ENCODE assay signal across 24 cellular contexts in genomic region chr17:68449021-68449739, GRCh38. TPM values are rescaled to one million over a fixed set of nuclear protein-coding genes. Genes with fewer than 3 reads are reported as not detected.
A peak's percentile ranks its signal among the peaks of the same experiment; 100 is the strongest.
DNase-seq lines count a peak whose midpoint lies in the region; ATAC-seq, FAIRE-seq and TF ChIP-seq lines count a peak whose summit lies in the region.
"Had no signal": no experiment of that assay in that cellular context is flagged by ENCODE, and none has a peak within 500 bp of the region (broad histone marks: within the 10 kb centered on the region; RNA-seq: fewer than 3 reads in every experiment).

No MANE protein-coding gene starts in this region.

- H3K36me3 ChIP-seq in kidney (ENCODE audit: control insufficient read depth in 1 of 2, insufficient read depth in 2 of 2, low read length in 2 of 2) (peaks cover 6 to 12% of the 10 kb centered on the region in 2 donors), psoas muscle (ENCODE audit: insufficient read depth in 1 of 2, low read depth in 1 of 2) (peaks cover 9 to 84% of the 10 kb centered on the region in 2 donors)
- H3K36me3 ChIP-seq: SJCRH30 had no signal

- H3K4me1 ChIP-seq in kidney (ENCODE audit: control insufficient read depth in 1 of 2, insufficient read depth in 1 of 2, low read depth in 1 of 2, low read length in 2 of 2): peaks cover 7 to 16% of the 10 kb centered on the region in 2 donors
- H3K4me1 ChIP-seq in psoas muscle: peaks cover 32% of the 10 kb centered on the region
- H3K4me1 ChIP-seq: SJCRH30 had no signal

- H3K9ac ChIP-seq in kidney (ENCODE audit: low read length in 2 of 2): no peak overlapping the region
- H3K9ac ChIP-seq: GM23248 had no signal

- DNase-seq in NCI-H526 treated with DMSO at 0.1 percent for 48 hours (lab: John Stamatoyannopoulos, UW): peak; percentile 15
- DNase-seq in NCI-H526 (lab: John Stamatoyannopoulos, UW): no peak
- peak; percentile 58 for DNase-seq in SK-MEL-5 (ENCODE audit: low read depth, low spot score)
- DNase-seq in kidney: no peak
- no peak for DNase-seq in psoas muscle
- DNase-seq in HK-2 (ENCODE audit: unreplicated experiment): no peak
- no peak for DNase-seq in immature natural killer cell
- DNase-seq: 8988T, DMS79 treated with DMSO at 0.1 percent for 48 hours, GM23248, H9, Karpas-422, MV-4-11, NCI-H1105 treated with DMSO at 0.1 percent for 48 hours, NCI-H2029 treated with DMSO at 0.1 percent for 48 hours, NCI-H2171, NCI-H345, NCI-H524, SJCRH30 had no signal

- no peaks in the 10 kb centered on the region for H3K27me3 ChIP-seq in psoas muscle (ENCODE audit: insufficient read depth in 3 of 3, low read length in 2 of 3)
- H3K27me3 ChIP-seq: SJCRH30 had no signal

- H3K4me3 ChIP-seq in kidney (ENCODE audit: low read length in 2 of 2) (no peak overlapping the region), psoas muscle (no peak overlapping the region)
- H3K4me3 ChIP-seq: GM23248, SJCRH30 had no signal

- H3K27ac Mint-ChIP-seq in immature natural killer cell: peak overlapping the region in 1 of 6 donors; percentile 39
- H3K27ac Mint-ChIP-seq: CD14-positive monocyte, H9, IgD-negative memory B cell had no signal

- peaks cover 12 to 14% of the 10 kb centered on the region in 2 donors for H3K4me1 Mint-ChIP-seq in immature natural killer cell

- ATAC-seq in psoas muscle (peak in 2 of 4 donors; percentile 18 to 44), GM18867 (IDR thresholded peaks at IDR 0.05; ENCODE audit: unreplicated experiment) (no peak)

- H3K36me3 Mint-ChIP-seq in immature natural killer cell: peaks cover 15 to 51% (median 38%) of the 10 kb centered on the region in 3 donors

- H3K4me3 Mint-ChIP-seq in immature natural killer cell: no peak overlapping the region
- H3K4me3 Mint-ChIP-seq: CD14-positive monocyte, H9, IgD-negative memory B cell had no signal

- no peaks in the 10 kb centered on the region for H3K9me3 Mint-ChIP-seq in immature natural killer cell
- H3K9me3 Mint-ChIP-seq: H9, IgD-negative memory B cell had no signal

- H3K27ac ChIP-seq in kidney (ENCODE audit: low read depth in 2 of 2, low read length in 2 of 2) (peak overlapping the region; percentile 53 to 57), psoas muscle (peak overlapping the region; percentile 36)
- H3K27ac ChIP-seq: GM23248, SJCRH30 had no signal

- 72 to 79% (median 73%) methylated on average over 13 of the region's 13 CpGs for WGBS in psoas muscle, 3 donors

- FAIRE-seq in kidney (lab: Jason Lieb, UNC): no peak
- FAIRE-seq: D721Med, RCC 7860 had no signal

- intact Hi-C loops in kidney (cut with DNase I): no loop called here
- intact Hi-C loops in psoas muscle (cut with DNase I): no loop called here

- peaks cover 0 to 2% (median 0%) of the 10 kb centered on the region in 3 donors for H3K27me3 Mint-ChIP-seq in immature natural killer cell (ENCODE audit: low read depth in 3 of 3)
- H3K27me3 Mint-ChIP-seq: IgD-negative memory B cell had no signal

- in situ Hi-C loops in SK-MEL-5 (cut with HindIII; ENCODE audit: low pct_unique_long_range_greater_than_20kb, low sequenced_read_pairs): no loop called here

- TF ChIP-seq CTCF in kidney (IDR thresholded peaks at IDR 0.05; ENCODE audit: borderline replicate concordance, extremely low read depth, insufficient read depth) (no peak), psoas muscle (IDR thresholded peaks at IDR 0.05) (no peak)

- H3K9me3 ChIP-seq in kidney (ENCODE audit: control insufficient read depth in 1 of 2, low read length in 2 of 2) (no peaks in the 10 kb centered on the region), psoas muscle (no peaks in the 10 kb centered on the region)
- H3K9me3 ChIP-seq: SJCRH30 had no signal

RNA-seq across cellular contexts. Expression of gene WIPI1, which starts 8.1 kb away (rescaled TPM):
- total RNA-seq in SK-MEL-5 (2014; rRNA removed; shearing (Covaris generic)): 558 and 643 TPM in 2 replicates
- polyA plus RNA-seq in SK-MEL-5 (2015; cell fraction: cytosol; rRNA removed): 337 and 389 TPM in 2 replicates
- 252 and 324 TPM in 2 replicates for polyA plus RNA-seq in SK-MEL-5 (2015; cell fraction: nucleus; rRNA removed)
- total RNA-seq in kidney (41.2 TPM), psoas muscle (100 to 1,000 TPM in 2 of 4 donors, 10 to 100 TPM in 2; 80.3 to 197 (median 117) TPM)
- polyA plus RNA-seq in kidney (ENCODE audit: insufficient read depth, low read depth, low replicate concordance) (40.9 TPM), psoas muscle (100 to 1,000 TPM; 128 to 152 (median 136) TPM), immature natural killer cell (10 to 100 TPM; 21.1 to 43.4 (median 30.0) TPM)

Comparison
In these comparisons a context has a peak if more than half of its experiments do, and no peak if none do; other contexts are left out.
1. DNase-seq: peak in NCI-H526 treated with DMSO at 0.1 percent for 48 hours (single experiment) and SK-MEL-5 (single experiment); none in NCI-H526 (0 of 2), kidney (single experiment), psoas muscle (0 of 2), HK-2 (single experiment) and immature natural killer cell (0 of 3).